ENCODE assay signal across 17 cellular contexts in the genomic region with DNA sequence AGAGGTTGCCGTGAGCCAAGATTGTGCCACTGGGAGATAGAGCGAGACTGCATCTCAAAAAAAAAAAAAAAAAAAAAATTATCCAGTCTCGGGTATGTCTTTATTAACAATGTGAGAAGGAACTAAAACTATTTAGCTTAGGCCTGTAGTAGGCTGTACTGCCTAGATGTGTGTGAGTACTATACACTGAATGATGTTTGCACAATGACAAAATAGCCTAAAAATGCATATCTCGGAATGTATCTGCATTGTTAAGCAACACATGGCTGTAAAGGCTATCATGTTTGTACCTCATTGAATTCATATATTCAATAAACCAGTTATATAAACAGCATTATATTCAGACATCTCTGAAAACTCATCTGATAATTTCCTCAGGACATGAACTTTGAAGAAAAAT.
A peak's percentile ranks its signal among the peaks of the same experiment; 100 is the strongest.
DNase-seq lines count a peak whose midpoint lies in the region; ATAC-seq and TF ChIP-seq lines count a peak whose summit lies in the region.
"Had no signal": no experiment of that assay in that cellular context is flagged by ENCODE, and none has a peak within 500 bp of the region (broad histone marks: within the 10 kb centered on the region; RNA-seq: fewer than 3 reads in every experiment).

No MANE protein-coding gene starts in this region.

- no peaks in the 10 kb centered on the region for H3K79me2 ChIP-seq in trophoblast cell (ENCODE audit: control insufficient read depth, insufficient read depth, low read length, poor library complexity)

- no peaks in the 10 kb centered on the region for H3K27me3 ChIP-seq in trophoblast cell (ENCODE audit: insufficient read depth, low read length)
- H3K27me3 ChIP-seq in CD8-positive, alpha-beta T cell (ENCODE audit: insufficient read depth, low read length), result no peaks in the 10 kb centered on the region

- no peak overlapping the region for H2BK5ac ChIP-seq in trophoblast cell (ENCODE audit: low read depth, low read length, poor library complexity)

- no peak overlapping the region for H3K9ac ChIP-seq in trophoblast cell (ENCODE audit: low read length)

- no peak for ATAC-seq in CD8-positive, alpha-beta T cell

- no peak overlapping the region for H3K4me3 ChIP-seq in choroid plexus epithelial cell (ENCODE audit: low read depth, low read length)
- no peak overlapping the region for H3K4me3 ChIP-seq in trophoblast cell (ENCODE audit: low read depth, low read length)
- no peak overlapping the region for H3K4me3 ChIP-seq in CD8-positive, alpha-beta T cell (ENCODE audit: low read depth, low read length)
- H3K4me3 ChIP-seq: PC-9 had no signal

- H3K36me3 ChIP-seq in trophoblast cell (ENCODE audit: control insufficient read depth in 1 of 2, insufficient read depth in 2 of 2, low read length in 2 of 2), result no peaks in the 10 kb centered on the region
- no peaks in the 10 kb centered on the region for H3K36me3 ChIP-seq in CD8-positive, alpha-beta T cell (ENCODE audit: insufficient read depth, low read length)

- H2AK5ac ChIP-seq in trophoblast cell (ENCODE audit: low read length), result no peak overlapping the region

- POLR2A ChIA-PET in RWPE1 (lab: Yijun Ruan, JAX; ENCODE audit: low non-redundant PET), result no interaction called here
- POLR2A ChIA-PET in CD8-positive, alpha-beta T cell (lab: Charles Lee), result no interaction called here

- H4K12ac ChIP-seq in trophoblast cell (ENCODE audit: low read depth, low read length), result no peak overlapping the region

- no peak overlapping the region for H3K4me3 Mint-ChIP-seq in CD8-positive, alpha-beta T cell

- CTCF ChIA-PET in RWPE1 (lab: Yijun Ruan, JAX), result interaction anchor here (1.2 kb wide), 1 partner anchor 34 kb away, joined by 3 read pairs; no protein-coding TSS in a partner anchor
- CTCF ChIA-PET in CD8-positive, alpha-beta T cell (lab: Charles Lee), result interaction anchor here (0.6 kb wide), 1 partner anchor 1041 kb away, joined by 3 read pairs; no protein-coding TSS in a partner anchor

- WGBS in trophoblast cell (ENCODE audit: extremely low coverage, insufficient coverage, insufficient read length), result no CpG with 5 or more reads among the region's 4 CpGs

- H4K8ac ChIP-seq in trophoblast cell (ENCODE audit: low read depth, low read length), result no peak overlapping the region

- DNase-seq in EL, result peak; percentile 70
- DNase-seq in RWPE1 (ENCODE audit: low spot score), result no peak
- DNase-seq in choroid plexus epithelial cell (ENCODE audit: low read depth), result peak; percentile 34
- peak; percentile 38 to 91 for DNase-seq in trophoblast cell
- no peak for DNase-seq in COLO668 (lab: John Stamatoyannopoulos, UW; ENCODE audit: unreplicated experiment)
- DNase-seq in NCI-H2029 treated with DMSO at 0.1 percent for 48 hours (lab: John Stamatoyannopoulos, UW), result no peak
- no peak for DNase-seq in CD8-positive, alpha-beta T cell
- DNase-seq: C1 segment of cervical spinal cord, COR-L47, GDM1, Kasumi-1, NCI-H187 treated with DMSO at 0.1 percent for 48 hours, NCI-H2171, NCI-H446 treated with DMSO at 0.1 percent for 48 hours, NCI-H748 treated with DMSO at 0.1 percent for 48 hours, Right ventricle myocardium superior had no signal

- no peaks in the 10 kb centered on the region for H3K4me1 Mint-ChIP-seq in CD8-positive, alpha-beta T cell (ENCODE audit: low read depth)

- no peak overlapping the region for H3K4ac ChIP-seq in trophoblast cell (ENCODE audit: low read depth, low read length)

- no peak overlapping the region for H4K91ac ChIP-seq in trophoblast cell (ENCODE audit: low read depth, low read length)

- no peak overlapping the region for H3K23ac ChIP-seq in trophoblast cell (ENCODE audit: low read length)

- H3K9me3 Mint-ChIP-seq in CD8-positive, alpha-beta T cell, result peaks cover 4% of the 10 kb centered on the region

- no peak overlapping the region for H2AFZ ChIP-seq in trophoblast cell (ENCODE audit: insufficient read depth, low read length, poor library complexity)
- H2AFZ ChIP-seq: PC-9 had no signal

- TF ChIP-seq CTCF in RWPE1 (conservative IDR thresholded peaks at IDR 0.05; ENCODE audit: low read depth) (no peak), choroid plexus epithelial cell (conservative IDR thresholded peaks at IDR 0.05; ENCODE audit: low read depth, low read length) (no peak)
- TF ChIP-seq CTCF in CD8-positive, alpha-beta T cell (IDR thresholded peaks at IDR 0.05), result no peak

- H3K18ac ChIP-seq in trophoblast cell (ENCODE audit: low read length), result no peak overlapping the region

- no peaks in the 10 kb centered on the region for H3K36me3 Mint-ChIP-seq in CD8-positive, alpha-beta T cell

- H3K14ac ChIP-seq in trophoblast cell (ENCODE audit: low read length), result no peak overlapping the region

- no peak overlapping the region for H2BK12ac ChIP-seq in trophoblast cell (ENCODE audit: low read length)

- H3K9me3 ChIP-seq in trophoblast cell (ENCODE audit: insufficient read depth, low read depth, low read length), result no peaks in the 10 kb centered on the region
- H3K9me3 ChIP-seq in CD8-positive, alpha-beta T cell (ENCODE audit: low read length), result no peaks in the 10 kb centered on the region

- H3K4me2 ChIP-seq in trophoblast cell (ENCODE audit: low read length), result no peak overlapping the region
- H3K4me2 ChIP-seq: PC-9 had no signal

- no peaks in the 10 kb centered on the region for H3K27me3 Mint-ChIP-seq in CD8-positive, alpha-beta T cell (ENCODE audit: low read depth)

- H3K27ac ChIP-seq in RWPE1 (peak overlapping the region; percentile 65; the same call in 1 of the 2 replicates), trophoblast cell (ENCODE audit: low read depth, low read length) (no peak overlapping the region)
- no peak overlapping the region for H3K27ac ChIP-seq in CD8-positive, alpha-beta T cell (ENCODE audit: low read depth, low read length)
- H3K27ac ChIP-seq: PC-9 had no signal

- no peak overlapping the region for H2BK120ac ChIP-seq in trophoblast cell (ENCODE audit: insufficient read depth, low read length, poor library complexity)

- H3K4me1 ChIP-seq in trophoblast cell (ENCODE audit: control insufficient read depth in 1 of 2, insufficient read depth in 2 of 2, low read length in 2 of 2), result no peaks in the 10 kb centered on the region
- H3K4me1 ChIP-seq in CD8-positive, alpha-beta T cell (ENCODE audit: insufficient read depth, low read length), result no peaks in the 10 kb centered on the region

- intact Hi-C loops in CD8-positive, alpha-beta T cell (cut with DNase I, micrococcal nuclease), result no loop called here

- H3K27ac Mint-ChIP-seq in CD8-positive, alpha-beta T cell, result no peak overlapping the region

- H3K79me1 ChIP-seq in trophoblast cell (ENCODE audit: low read length), result no peaks in the 10 kb centered on the region

Comparison
In these comparisons a context has a peak if more than half of its experiments do, and no peak if none do; other contexts are left out.
1. DNase-seq: peak in EL (single experiment), choroid plexus epithelial cell (single experiment) and trophoblast cell (2 of 2); none in RWPE1 (single experiment), COLO668 (single experiment), NCI-H2029 treated with DMSO at 0.1 percent for 48 hours (single experiment) and CD8-positive, alpha-beta T cell (0 of 7).